ENCODE assay signal across 1 cellular context in the genomic region with DNA sequence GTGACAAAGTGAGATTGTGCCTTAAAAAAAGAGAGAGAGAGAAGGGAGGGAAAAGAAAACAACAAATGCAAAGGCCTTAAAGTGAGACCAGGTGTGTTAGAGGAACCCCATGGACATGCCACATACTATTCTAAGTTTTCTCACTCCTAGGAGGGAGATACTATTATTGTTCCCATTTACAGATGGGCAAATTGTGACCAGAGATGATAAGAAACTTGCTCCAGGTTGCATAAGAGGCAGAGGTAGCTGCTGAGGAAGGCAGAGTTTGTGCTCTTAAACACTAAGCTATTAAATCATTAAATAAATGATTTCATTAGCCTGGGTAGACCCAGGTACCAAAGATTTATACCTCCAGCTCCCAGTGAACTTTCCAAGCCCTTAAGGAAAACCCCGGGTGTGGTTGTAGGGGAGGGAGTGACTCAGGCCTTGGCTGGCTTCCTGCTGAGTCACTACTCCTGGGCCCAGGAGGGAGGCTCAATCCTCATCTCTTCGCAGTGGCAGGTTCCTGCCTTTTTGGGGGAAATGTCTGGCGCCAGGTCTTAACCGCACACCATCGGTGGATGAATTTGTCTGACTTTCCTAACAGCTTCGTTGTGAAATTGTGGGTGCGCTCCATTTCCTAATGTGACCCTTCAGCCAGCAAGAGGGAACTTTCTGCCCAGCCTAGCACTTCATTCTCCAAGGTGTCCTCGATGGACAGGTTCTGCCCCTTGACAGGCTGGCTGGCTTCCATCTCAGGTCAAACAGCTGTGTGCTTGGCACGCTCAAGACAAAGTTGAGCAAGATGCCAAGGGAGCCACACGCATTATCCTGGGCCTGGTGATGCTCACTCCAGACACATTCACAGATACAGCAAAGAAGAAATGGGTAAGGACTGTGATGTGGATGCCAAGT.
TF ChIP-seq lines count a peak whose summit lies in the region.

No MANE protein-coding gene starts in this region.

TF ChIP-seq in K562, 482 proteins besides CTCF, POLR2A, EP300 and RAD21 (continued from another document and continues in another):
- TF ChIP-seq, protein P1, sequence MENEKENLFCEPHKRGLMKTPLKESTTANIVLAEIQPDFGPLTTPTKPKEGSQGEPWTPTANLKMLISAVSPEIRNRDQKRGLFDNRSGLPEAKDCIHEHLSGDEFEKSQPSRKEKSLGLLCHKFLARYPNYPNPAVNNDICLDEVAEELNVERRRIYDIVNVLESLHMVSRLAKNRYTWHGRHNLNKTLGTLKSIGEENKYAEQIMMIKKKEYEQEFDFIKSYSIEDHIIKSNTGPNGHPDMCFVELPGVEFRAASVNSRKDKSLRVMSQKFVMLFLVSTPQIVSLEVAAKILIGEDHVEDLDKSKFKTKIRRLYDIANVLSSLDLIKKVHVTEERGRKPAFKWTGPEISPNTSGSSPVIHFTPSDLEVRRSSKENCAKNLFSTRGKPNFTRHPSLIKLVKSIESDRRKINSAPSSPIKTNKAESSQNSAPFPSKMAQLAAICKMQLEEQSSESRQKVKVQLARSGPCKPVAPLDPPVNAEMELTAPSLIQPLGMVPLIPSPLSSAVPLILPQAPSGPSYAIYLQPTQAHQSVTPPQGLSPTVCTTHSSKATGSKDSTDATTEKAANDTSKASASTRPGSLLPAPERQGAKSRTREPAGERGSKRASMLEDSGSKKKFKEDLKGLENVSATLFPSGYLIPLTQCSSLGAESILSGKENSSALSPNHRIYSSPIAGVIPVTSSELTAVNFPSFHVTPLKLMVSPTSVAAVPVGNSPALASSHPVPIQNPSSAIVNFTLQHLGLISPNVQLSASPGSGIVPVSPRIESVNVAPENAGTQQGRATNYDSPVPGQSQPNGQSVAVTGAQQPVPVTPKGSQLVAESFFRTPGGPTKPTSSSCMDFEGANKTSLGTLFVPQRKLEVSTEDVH (IDR thresholded peaks at IDR 0.05; ENCODE audit: low read depth, partially characterized antibody): no peak
- no peak for TF ChIP-seq ZKSCAN3 (CRISPR knock-in tag; IDR thresholded peaks at IDR 0.05)
- no peak for TF ChIP-seq YBX1 (IDR thresholded peaks at IDR 0.05)
- peak; percentile 78 for TF ChIP-seq SMARCA5 (IDR thresholded peaks at IDR 0.05)
- no peak for TF ChIP-seq HNRNPUL1 (IDR thresholded peaks at IDR 0.05; ENCODE audit: low read length)
- TF ChIP-seq, protein P2, sequence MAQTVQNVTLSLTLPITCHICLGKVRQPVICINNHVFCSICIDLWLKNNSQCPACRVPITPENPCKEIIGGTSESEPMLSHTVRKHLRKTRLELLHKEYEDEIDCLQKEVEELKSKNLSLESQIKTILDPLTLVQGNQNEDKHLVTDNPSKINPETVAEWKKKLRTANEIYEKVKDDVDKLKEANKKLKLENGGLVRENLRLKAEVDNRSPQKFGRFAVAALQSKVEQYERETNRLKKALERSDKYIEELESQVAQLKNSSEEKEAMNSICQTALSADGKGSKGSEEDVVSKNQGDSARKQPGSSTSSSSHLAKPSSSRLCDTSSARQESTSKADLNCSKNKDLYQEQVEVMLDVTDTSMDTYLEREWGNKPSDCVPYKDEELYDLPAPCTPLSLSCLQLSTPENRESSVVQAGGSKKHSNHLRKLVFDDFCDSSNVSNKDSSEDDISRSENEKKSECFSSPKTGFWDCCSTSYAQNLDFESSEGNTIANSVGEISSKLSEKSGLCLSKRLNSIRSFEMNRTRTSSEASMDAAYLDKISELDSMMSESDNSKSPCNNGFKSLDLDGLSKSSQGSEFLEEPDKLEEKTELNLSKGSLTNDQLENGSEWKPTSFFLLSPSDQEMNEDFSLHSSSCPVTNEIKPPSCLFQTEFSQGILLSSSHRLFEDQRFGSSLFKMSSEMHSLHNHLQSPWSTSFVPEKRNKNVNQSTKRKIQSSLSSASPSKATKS (CRISPR knock-in tag; IDR thresholded peaks at IDR 0.05): no peak
- no peak for TF ChIP-seq NELFE (IDR thresholded peaks at IDR 0.05; ENCODE audit: insufficient read depth, insufficient read length)
- TF ChIP-seq, protein P3, sequence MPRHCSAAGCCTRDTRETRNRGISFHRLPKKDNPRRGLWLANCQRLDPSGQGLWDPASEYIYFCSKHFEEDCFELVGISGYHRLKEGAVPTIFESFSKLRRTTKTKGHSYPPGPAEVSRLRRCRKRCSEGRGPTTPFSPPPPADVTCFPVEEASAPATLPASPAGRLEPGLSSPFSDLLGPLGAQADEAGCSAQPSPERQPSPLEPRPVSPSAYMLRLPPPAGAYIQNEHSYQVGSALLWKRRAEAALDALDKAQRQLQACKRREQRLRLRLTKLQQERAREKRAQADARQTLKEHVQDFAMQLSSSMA (CRISPR knock-in tag; IDR thresholded peaks at IDR 0.05): no peak
- TF ChIP-seq MAFF (IDR thresholded peaks at IDR 0.05; ENCODE audit: low read length): peak; percentile 95
- TF ChIP-seq, protein P4, sequence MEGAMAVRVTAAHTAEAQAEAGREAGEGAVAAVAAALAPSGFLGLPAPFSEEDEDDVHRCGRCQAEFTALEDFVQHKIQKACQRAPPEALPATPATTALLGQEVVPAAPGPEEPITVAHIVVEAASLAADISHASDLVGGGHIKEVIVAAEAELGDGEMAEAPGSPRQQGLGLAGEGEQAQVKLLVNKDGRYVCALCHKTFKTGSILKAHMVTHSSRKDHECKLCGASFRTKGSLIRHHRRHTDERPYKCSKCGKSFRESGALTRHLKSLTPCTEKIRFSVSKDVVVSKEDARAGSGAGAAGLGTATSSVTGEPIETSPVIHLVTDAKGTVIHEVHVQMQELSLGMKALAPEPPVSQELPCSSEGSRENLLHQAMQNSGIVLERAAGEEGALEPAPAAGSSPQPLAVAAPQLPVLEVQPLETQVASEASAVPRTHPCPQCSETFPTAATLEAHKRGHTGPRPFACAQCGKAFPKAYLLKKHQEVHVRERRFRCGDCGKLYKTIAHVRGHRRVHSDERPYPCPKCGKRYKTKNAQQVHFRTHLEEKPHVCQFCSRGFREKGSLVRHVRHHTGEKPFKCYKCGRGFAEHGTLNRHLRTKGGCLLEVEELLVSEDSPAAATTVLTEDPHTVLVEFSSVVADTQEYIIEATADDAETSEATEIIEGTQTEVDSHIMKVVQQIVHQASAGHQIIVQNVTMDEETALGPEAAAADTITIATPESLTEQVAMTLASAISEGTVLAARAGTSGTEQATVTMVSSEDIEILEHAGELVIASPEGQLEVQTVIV (CRISPR knock-in tag; IDR thresholded peaks at IDR 0.05; ENCODE audit: borderline replicate concordance): no peak
- no peak; the same call in 1 of the 2 replicates for TF ChIP-seq ZNF766 (CRISPR knock-in tag; conservative IDR thresholded peaks at IDR 0.05)
- peak; percentile 92 for TF ChIP-seq HDAC2 (IDR thresholded peaks at IDR 0.05)
- TF ChIP-seq, protein P5, sequence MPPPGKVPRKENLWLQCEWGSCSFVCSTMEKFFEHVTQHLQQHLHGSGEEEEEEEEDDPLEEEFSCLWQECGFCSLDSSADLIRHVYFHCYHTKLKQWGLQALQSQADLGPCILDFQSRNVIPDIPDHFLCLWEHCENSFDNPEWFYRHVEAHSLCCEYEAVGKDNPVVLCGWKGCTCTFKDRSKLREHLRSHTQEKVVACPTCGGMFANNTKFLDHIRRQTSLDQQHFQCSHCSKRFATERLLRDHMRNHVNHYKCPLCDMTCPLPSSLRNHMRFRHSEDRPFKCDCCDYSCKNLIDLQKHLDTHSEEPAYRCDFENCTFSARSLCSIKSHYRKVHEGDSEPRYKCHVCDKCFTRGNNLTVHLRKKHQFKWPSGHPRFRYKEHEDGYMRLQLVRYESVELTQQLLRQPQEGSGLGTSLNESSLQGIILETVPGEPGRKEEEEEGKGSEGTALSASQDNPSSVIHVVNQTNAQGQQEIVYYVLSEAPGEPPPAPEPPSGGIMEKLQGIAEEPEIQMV (tag; conservative IDR thresholded peaks at IDR 0.05; ENCODE audit: low read depth): 0 out of 2 replicates have a peak, but pooled peaks have one; percentile 18
- TF ChIP-seq, protein P6, sequence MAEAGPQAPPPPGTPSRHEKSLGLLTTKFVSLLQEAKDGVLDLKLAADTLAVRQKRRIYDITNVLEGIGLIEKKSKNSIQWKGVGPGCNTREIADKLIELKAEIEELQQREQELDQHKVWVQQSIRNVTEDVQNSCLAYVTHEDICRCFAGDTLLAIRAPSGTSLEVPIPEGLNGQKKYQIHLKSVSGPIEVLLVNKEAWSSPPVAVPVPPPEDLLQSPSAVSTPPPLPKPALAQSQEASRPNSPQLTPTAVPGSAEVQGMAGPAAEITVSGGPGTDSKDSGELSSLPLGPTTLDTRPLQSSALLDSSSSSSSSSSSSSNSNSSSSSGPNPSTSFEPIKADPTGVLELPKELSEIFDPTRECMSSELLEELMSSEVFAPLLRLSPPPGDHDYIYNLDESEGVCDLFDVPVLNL (CRISPR knock-in tag; IDR thresholded peaks at IDR 0.05; ENCODE audit: low read depth): no peak
- TF ChIP-seq, protein P7, sequence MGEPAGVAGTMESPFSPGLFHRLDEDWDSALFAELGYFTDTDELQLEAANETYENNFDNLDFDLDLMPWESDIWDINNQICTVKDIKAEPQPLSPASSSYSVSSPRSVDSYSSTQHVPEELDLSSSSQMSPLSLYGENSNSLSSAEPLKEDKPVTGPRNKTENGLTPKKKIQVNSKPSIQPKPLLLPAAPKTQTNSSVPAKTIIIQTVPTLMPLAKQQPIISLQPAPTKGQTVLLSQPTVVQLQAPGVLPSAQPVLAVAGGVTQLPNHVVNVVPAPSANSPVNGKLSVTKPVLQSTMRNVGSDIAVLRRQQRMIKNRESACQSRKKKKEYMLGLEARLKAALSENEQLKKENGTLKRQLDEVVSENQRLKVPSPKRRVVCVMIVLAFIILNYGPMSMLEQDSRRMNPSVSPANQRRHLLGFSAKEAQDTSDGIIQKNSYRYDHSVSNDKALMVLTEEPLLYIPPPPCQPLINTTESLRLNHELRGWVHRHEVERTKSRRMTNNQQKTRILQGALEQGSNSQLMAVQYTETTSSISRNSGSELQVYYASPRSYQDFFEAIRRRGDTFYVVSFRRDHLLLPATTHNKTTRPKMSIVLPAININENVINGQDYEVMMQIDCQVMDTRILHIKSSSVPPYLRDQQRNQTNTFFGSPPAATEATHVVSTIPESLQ (CRISPR knock-in tag; IDR thresholded peaks at IDR 0.05): 0 out of 2 replicates have a peak, but pooled peaks have one; percentile 61
- TF ChIP-seq BCOR (IDR thresholded peaks at IDR 0.05): peak; percentile 96
- no peak for TF ChIP-seq POLR3G (IDR thresholded peaks at IDR 0.05; ENCODE audit: extremely low read depth, insufficient read length, insufficient replicate concordance)
- TF ChIP-seq TEAD4 (IDR thresholded peaks at IDR 0.05; ENCODE audit: low read length): no peak
- TF ChIP-seq TEAD4 (CRISPR knock-in tag; IDR thresholded peaks at IDR 0.05; ENCODE audit: borderline replicate concordance): no peak
- TF ChIP-seq HNRNPK (IDR thresholded peaks at IDR 0.05; ENCODE audit: low read depth, low read length, poor library complexity, severe bottlenecking): no peak
- TF ChIP-seq, protein P8, sequence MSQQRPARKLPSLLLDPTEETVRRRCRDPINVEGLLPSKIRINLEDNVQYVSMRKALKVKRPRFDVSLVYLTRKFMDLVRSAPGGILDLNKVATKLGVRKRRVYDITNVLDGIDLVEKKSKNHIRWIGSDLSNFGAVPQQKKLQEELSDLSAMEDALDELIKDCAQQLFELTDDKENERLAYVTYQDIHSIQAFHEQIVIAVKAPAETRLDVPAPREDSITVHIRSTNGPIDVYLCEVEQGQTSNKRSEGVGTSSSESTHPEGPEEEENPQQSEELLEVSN (IDR thresholded peaks at IDR 0.05; ENCODE audit: borderline replicate concordance in 1 of 2, extremely low read depth in 1 of 2, insufficient read depth in 1 of 2, insufficient read length in 1 of 2, low read depth in 1 of 2, low read length in 1 of 2, poor library complexity in 1 of 2, severe bottlenecking in 1 of 2): peak in 1 of 2 experiments; percentile 63
- 0 out of 2 replicates have a peak, but pooled peaks have one; percentile 28 for TF ChIP-seq PHB2 (IDR thresholded peaks at IDR 0.05; ENCODE audit: low read depth)
- TF ChIP-seq, protein P9, sequence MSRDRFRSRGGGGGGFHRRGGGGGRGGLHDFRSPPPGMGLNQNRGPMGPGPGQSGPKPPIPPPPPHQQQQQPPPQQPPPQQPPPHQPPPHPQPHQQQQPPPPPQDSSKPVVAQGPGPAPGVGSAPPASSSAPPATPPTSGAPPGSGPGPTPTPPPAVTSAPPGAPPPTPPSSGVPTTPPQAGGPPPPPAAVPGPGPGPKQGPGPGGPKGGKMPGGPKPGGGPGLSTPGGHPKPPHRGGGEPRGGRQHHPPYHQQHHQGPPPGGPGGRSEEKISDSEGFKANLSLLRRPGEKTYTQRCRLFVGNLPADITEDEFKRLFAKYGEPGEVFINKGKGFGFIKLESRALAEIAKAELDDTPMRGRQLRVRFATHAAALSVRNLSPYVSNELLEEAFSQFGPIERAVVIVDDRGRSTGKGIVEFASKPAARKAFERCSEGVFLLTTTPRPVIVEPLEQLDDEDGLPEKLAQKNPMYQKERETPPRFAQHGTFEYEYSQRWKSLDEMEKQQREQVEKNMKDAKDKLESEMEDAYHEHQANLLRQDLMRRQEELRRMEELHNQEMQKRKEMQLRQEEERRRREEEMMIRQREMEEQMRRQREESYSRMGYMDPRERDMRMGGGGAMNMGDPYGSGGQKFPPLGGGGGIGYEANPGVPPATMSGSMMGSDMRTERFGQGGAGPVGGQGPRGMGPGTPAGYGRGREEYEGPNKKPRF (IDR thresholded peaks at IDR 0.05; ENCODE audit: low read depth, low read length): no peak
- peak; percentile 94 for TF ChIP-seq MAFK (IDR thresholded peaks at IDR 0.05; ENCODE audit: low read length)
- TF ChIP-seq NCOA1 (IDR thresholded peaks at IDR 0.05; ENCODE audit: low read depth): no peak
- no peak for TF ChIP-seq ZNF431 (CRISPR knock-in tag; IDR thresholded peaks at IDR 0.05)
- peak; percentile 9; the same call in 1 of the 2 replicates for TF ChIP-seq HCFC1 (IDR thresholded peaks at IDR 0.05; ENCODE audit: low read depth, low read length)
- TF ChIP-seq KDM4B (IDR thresholded peaks at IDR 0.05; ENCODE audit: borderline replicate concordance in 2 of 2, low read depth in 1 of 2): no peak
- peak; percentile 21; the same call in 1 of the 2 replicates for TF ChIP-seq TOE1 (IDR thresholded peaks at IDR 0.05; ENCODE audit: borderline replicate concordance)
- TF ChIP-seq TOE1 (CRISPR knock-in tag; IDR thresholded peaks at IDR 0.05; ENCODE audit: borderline replicate concordance, low read depth): no peak
- TF ChIP-seq ZBTB7A (IDR thresholded peaks at IDR 0.05; ENCODE audit: borderline replicate concordance, control insufficient read depth, low read depth, low read length): no peak
- no peak for TF ChIP-seq OTX1 (CRISPR knock-in tag; IDR thresholded peaks at IDR 0.05)
- TF ChIP-seq ZNF584 (CRISPR knock-in tag; IDR thresholded peaks at IDR 0.05; ENCODE audit: low read depth): peak; percentile 45; the same call in 1 of the 2 replicates
- no peak for TF ChIP-seq DACH1 (IDR thresholded peaks at IDR 0.05; ENCODE audit: partially characterized antibody)
- peak; percentile 89 for TF ChIP-seq JUN (IDR thresholded peaks at IDR 0.05; ENCODE audit: borderline replicate concordance, low read depth, low read length)
- no peak for TF ChIP-seq JUN (CRISPR knock-in tag; IDR thresholded peaks at IDR 0.05; ENCODE audit: borderline replicate concordance)
- 0 out of 2 replicates have a peak, but pooled peaks have one; percentile 20 for TF ChIP-seq RB1 (IDR thresholded peaks at IDR 0.05; ENCODE audit: low read depth)
- no peak for TF ChIP-seq NR2F6 (CRISPR knock-in tag; IDR thresholded peaks at IDR 0.05)
- peak; percentile 13; the same call in 1 of the 2 replicates for TF ChIP-seq TAF7 (tag; IDR thresholded peaks at IDR 0.05)
- no peak for TF ChIP-seq ZNF764 (CRISPR knock-in tag; IDR thresholded peaks at IDR 0.05; ENCODE audit: low read depth)
- TF ChIP-seq ZNF551 (CRISPR knock-in tag; IDR thresholded peaks at IDR 0.05): no peak
- 0 out of 2 replicates have a peak, but pooled peaks have one; percentile 13 for TF ChIP-seq MTA1 (IDR thresholded peaks at IDR 0.05; ENCODE audit: borderline replicate concordance)
